2 cellular contexts compared by ENCODE assay signal in genomic region chr6:11101417-11101816, GRCh38.
TF ChIP-seq lines count a peak whose summit lies in the region.

No MANE protein-coding gene starts in this region.

TF ChIP-seq in GM23338, 12 proteins besides CTCF, POLR2A, EP300 and RAD21:
- TF ChIP-seq CREB1 (CRISPR knock-in tag; IDR thresholded peaks at IDR 0.05; ENCODE audit: low read depth) (no peak), EZH2 (IDR thresholded peaks at IDR 0.05; ENCODE audit: low read depth, unreplicated experiment) (no peak), STAT1 (IDR thresholded peaks at IDR 0.05; ENCODE audit: unreplicated experiment) (no peak), NANOG (IDR thresholded peaks at IDR 0.05; ENCODE audit: borderline replicate concordance) (no peak), POLR2AphosphoS5 (IDR thresholded peaks at IDR 0.05; ENCODE audit: low read depth) (no peak), EZH2phosphoT487 (IDR thresholded peaks at IDR 0.05; ENCODE audit: unreplicated experiment) (no peak), ZNF331 (CRISPR knock-in tag; IDR thresholded peaks at IDR 0.05; ENCODE audit: low read depth) (no peak), ZNF114 (CRISPR knock-in tag; IDR thresholded peaks at IDR 0.05) (no peak), REST (IDR thresholded peaks at IDR 0.05; ENCODE audit: unreplicated experiment) (no peak), JUNB (IDR thresholded peaks at IDR 0.05; ENCODE audit: unreplicated experiment) (no peak)
- TF ChIP-seq, protein P1, sequence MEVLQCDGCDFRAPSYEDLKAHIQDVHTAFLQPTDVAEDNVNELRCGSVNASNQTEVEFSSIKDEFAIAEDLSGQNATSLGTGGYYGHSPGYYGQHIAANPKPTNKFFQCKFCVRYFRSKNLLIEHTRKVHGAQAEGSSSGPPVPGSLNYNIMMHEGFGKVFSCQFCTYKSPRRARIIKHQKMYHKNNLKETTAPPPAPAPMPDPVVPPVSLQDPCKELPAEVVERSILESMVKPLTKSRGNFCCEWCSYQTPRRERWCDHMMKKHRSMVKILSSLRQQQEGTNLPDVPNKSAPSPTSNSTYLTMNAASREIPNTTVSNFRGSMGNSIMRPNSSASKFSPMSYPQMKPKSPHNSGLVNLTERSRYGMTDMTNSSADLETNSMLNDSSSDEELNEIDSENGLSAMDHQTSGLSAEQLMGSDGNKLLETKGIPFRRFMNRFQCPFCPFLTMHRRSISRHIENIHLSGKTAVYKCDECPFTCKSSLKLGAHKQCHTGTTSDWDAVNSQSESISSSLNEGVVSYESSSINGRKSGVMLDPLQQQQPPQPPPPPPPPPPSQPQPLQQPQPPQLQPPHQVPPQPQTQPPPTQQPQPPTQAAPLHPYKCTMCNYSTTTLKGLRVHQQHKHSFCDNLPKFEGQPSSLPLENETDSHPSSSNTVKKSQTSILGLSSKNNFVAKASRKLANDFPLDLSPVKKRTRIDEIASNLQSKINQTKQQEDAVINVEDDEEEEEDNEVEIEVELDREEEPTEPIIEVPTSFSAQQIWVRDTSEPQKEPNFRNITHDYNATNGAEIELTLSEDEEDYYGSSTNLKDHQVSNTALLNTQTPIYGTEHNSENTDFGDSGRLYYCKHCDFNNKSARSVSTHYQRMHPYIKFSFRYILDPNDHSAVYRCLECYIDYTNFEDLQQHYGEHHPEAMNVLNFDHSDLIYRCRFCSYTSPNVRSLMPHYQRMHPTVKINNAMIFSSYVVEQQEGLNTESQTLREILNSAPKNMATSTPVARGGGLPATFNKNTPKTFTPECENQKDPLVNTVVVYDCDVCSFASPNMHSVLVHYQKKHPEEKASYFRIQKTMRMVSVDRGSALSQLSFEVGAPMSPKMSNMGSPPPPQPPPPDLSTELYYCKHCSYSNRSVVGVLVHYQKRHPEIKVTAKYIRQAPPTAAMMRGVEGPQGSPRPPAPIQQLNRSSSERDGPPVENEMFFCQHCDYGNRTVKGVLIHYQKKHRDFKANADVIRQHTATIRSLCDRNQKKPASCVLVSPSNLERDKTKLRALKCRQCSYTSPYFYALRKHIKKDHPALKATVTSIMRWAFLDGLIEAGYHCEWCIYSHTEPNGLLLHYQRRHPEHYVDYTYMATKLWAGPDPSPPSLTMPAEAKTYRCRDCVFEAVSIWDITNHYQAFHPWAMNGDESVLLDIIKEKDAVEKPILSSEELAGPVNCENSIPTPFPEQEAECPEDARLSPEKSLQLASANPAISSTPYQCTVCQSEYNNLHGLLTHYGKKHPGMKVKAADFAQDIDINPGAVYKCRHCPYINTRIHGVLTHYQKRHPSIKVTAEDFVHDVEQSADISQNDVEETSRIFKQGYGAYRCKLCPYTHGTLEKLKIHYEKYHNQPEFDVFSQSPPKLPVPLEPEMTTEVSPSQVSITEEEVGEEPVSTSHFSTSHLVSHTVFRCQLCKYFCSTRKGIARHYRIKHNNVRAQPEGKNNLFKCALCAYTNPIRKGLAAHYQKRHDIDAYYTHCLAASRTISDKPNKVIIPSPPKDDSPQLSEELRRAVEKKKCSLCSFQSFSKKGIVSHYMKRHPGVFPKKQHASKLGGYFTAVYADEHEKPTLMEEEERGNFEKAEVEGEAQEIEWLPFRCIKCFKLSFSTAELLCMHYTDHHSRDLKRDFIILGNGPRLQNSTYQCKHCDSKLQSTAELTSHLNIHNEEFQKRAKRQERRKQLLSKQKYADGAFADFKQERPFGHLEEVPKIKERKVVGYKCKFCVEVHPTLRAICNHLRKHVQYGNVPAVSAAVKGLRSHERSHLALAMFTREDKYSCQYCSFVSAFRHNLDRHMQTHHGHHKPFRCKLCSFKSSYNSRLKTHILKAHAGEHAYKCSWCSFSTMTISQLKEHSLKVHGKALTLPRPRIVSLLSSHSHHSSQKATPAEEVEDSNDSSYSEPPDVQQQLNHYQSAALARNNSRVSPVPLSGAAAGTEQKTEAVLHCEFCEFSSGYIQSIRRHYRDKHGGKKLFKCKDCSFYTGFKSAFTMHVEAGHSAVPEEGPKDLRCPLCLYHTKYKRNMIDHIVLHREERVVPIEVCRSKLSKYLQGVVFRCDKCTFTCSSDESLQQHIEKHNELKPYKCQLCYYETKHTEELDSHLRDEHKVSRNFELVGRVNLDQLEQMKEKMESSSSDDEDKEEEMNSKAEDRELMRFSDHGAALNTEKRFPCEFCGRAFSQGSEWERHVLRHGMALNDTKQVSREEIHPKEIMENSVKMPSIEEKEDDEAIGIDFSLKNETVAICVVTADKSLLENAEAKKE (CRISPR knock-in tag; IDR thresholded peaks at IDR 0.05), result no peak
- TF ChIP-seq, protein P2, sequence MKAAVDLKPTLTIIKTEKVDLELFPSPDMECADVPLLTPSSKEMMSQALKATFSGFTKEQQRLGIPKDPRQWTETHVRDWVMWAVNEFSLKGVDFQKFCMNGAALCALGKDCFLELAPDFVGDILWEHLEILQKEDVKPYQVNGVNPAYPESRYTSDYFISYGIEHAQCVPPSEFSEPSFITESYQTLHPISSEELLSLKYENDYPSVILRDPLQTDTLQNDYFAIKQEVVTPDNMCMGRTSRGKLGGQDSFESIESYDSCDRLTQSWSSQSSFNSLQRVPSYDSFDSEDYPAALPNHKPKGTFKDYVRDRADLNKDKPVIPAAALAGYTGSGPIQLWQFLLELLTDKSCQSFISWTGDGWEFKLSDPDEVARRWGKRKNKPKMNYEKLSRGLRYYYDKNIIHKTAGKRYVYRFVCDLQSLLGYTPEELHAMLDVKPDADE (IDR thresholded peaks at IDR 0.05), result no peak
TF ChIP-seq in GM23338: peak in this region for 0.

TF ChIP-seq in WTC11, 78 proteins besides CTCF, POLR2A, EP300 and RAD21:
- TF ChIP-seq NR2C2 (CRISPR knock-in tag; IDR thresholded peaks at IDR 0.05) (no peak), KAT7 (CRISPR knock-in tag; IDR thresholded peaks at IDR 0.05; ENCODE audit: borderline replicate concordance) (no peak), MYBL2 (CRISPR knock-in tag; IDR thresholded peaks at IDR 0.05) (no peak), GTF2I (CRISPR knock-in tag; conservative IDR thresholded peaks at IDR 0.05) (no peak), GABPB1 (CRISPR knock-in tag; IDR thresholded peaks at IDR 0.05) (no peak), ATF1 (CRISPR knock-in tag; IDR thresholded peaks at IDR 0.05) (no peak), RORB (CRISPR knock-in tag; IDR thresholded peaks at IDR 0.05) (no peak), NFE2L1 (CRISPR knock-in tag; IDR thresholded peaks at IDR 0.05) (no peak), PRRX2 (CRISPR knock-in tag; IDR thresholded peaks at IDR 0.05) (no peak), JAZF1 (CRISPR knock-in tag; IDR thresholded peaks at IDR 0.05) (no peak), NR1H2 (CRISPR knock-in tag; IDR thresholded peaks at IDR 0.05) (no peak), FOXK1 (CRISPR knock-in tag; IDR thresholded peaks at IDR 0.05) (no peak), TCF7 (CRISPR knock-in tag; IDR thresholded peaks at IDR 0.05; ENCODE audit: low read depth) (no peak)
- TF ChIP-seq, protein P3, sequence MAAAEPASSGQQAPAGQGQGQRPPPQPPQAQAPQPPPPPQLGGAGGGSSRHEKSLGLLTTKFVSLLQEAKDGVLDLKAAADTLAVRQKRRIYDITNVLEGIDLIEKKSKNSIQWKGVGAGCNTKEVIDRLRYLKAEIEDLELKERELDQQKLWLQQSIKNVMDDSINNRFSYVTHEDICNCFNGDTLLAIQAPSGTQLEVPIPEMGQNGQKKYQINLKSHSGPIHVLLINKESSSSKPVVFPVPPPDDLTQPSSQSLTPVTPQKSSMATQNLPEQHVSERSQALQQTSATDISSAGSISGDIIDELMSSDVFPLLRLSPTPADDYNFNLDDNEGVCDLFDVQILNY (CRISPR knock-in tag; IDR thresholded peaks at IDR 0.05), result no peak
- TF ChIP-seq, protein P4, sequence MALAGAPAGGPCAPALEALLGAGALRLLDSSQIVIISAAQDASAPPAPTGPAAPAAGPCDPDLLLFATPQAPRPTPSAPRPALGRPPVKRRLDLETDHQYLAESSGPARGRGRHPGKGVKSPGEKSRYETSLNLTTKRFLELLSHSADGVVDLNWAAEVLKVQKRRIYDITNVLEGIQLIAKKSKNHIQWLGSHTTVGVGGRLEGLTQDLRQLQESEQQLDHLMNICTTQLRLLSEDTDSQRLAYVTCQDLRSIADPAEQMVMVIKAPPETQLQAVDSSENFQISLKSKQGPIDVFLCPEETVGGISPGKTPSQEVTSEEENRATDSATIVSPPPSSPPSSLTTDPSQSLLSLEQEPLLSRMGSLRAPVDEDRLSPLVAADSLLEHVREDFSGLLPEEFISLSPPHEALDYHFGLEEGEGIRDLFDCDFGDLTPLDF (CRISPR knock-in tag; IDR thresholded peaks at IDR 0.05), result no peak
